Comparison of ENCODE assay signal across 27 cellular contexts in genomic region chr17:3029213-3029913, GRCh38. TPM values are rescaled to one million over a fixed set of nuclear protein-coding genes. Genes with fewer than 3 reads are reported as not detected.
DNase-seq lines count a peak whose midpoint lies in the region; TF ChIP-seq lines count a peak whose summit lies in the region.
"Had no signal": no experiment of that assay in that cellular context is flagged by ENCODE, and none has a peak within 500 bp of the region (broad histone marks: within the 10 kb centered on the region; RNA-seq: fewer than 3 reads in every experiment).

No MANE protein-coding gene starts in this region.

- H3K4me1 Mint-ChIP-seq in activated CD4-positive, alpha-beta T cell treated with anti-CD3 and anti-CD28 coated beads, Interleukin-2, amount 10 ng/mL, durations not matched to agents 24 days and 14 days: no peaks in the 10 kb centered on the region

- H3K27me3 ChIP-seq in neuronal stem cell (ENCODE audit: control insufficient read depth in 3 of 3, insufficient read depth in 3 of 3, low read depth in 1 of 3, low read length in 3 of 3) (no peaks in the 10 kb centered on the region), breast epithelium (no peaks in the 10 kb centered on the region), smooth muscle cell (ENCODE audit: low read depth) (no peaks in the 10 kb centered on the region)
- H3K27me3 ChIP-seq: adrenal gland, dorsolateral prefrontal cortex, SJCRH30, stomach had no signal

- no peak overlapping the region for H2BK12ac ChIP-seq in neuronal stem cell (ENCODE audit: low read length)

- H2BK15ac ChIP-seq in neuronal stem cell (ENCODE audit: low read length): no peak overlapping the region

- H3K4ac ChIP-seq in neuronal stem cell (ENCODE audit: low read length): no peak overlapping the region

- no peak overlapping the region for H2BK120ac ChIP-seq in neuronal stem cell (ENCODE audit: low read depth, low read length)

- H3K36me3 ChIP-seq in neuronal stem cell (replicated peaks in 1 of 2; ENCODE audit: control insufficient read depth in 2 of 2, insufficient read depth in 2 of 2, low read length in 2 of 2) (no peaks in the 10 kb centered on the region), breast epithelium (no peaks in the 10 kb centered on the region), smooth muscle cell (ENCODE audit: low read depth) (no peaks in the 10 kb centered on the region)
- H3K36me3 ChIP-seq: adrenal gland, SJCRH30 had no signal

- peaks cover 2% of the 10 kb centered on the region for H3K36me3 Mint-ChIP-seq in activated CD4-positive, alpha-beta T cell treated with anti-CD3 and anti-CD28 coated beads, Interleukin-2, amount 10 ng/mL, durations not matched to agents 24 days and 14 days (ENCODE audit: low read depth)

- H2BK5ac ChIP-seq in neuronal stem cell (ENCODE audit: low read length): no peak overlapping the region

- no peak overlapping the region for H4K91ac ChIP-seq in neuronal stem cell (ENCODE audit: low read depth, low read length, poor library complexity)

- H3K4me3 Mint-ChIP-seq in activated CD4-positive, alpha-beta T cell treated with anti-CD3 and anti-CD28 coated beads, Interleukin-2, amount 10 ng/mL, durations not matched to agents 24 days and 14 days: no peak overlapping the region
- H3K4me3 Mint-ChIP-seq: nephron progenitor cell, T-helper 17 cell had no signal

- H4K8ac ChIP-seq in neuronal stem cell (ENCODE audit: low read depth, low read length): no peak overlapping the region

- no peaks in the 10 kb centered on the region for H4K20me1 ChIP-seq in smooth muscle cell (ENCODE audit: low read depth)

- no peak overlapping the region for H3K23ac ChIP-seq in neuronal stem cell (ENCODE audit: low read depth, low read length, poor library complexity)

- H3F3A ChIP-seq in smooth muscle cell (ENCODE audit: low read depth): no peaks in the 10 kb centered on the region

- no CpG with 5 or more reads among the region's 19 CpGs for WGBS in neuronal stem cell (ENCODE audit: extremely low coverage in 2 of 2, insufficient read length in 2 of 2, insufficient replicate concordance in 1 of 2), 2 donors
- WGBS in smooth muscle cell (ENCODE audit: low lambda C conversion rate): 86% methylated on average over 19 of the region's 19 CpGs

- no peak overlapping the region for H3K27ac Mint-ChIP-seq in activated CD4-positive, alpha-beta T cell treated with anti-CD3 and anti-CD28 coated beads, Interleukin-2, amount 10 ng/mL, durations not matched to agents 24 days and 14 days
- H3K27ac Mint-ChIP-seq: nephron progenitor cell, progenitor cell of endocrine pancreas, T-helper 17 cell had no signal

- H3K4me3 ChIP-seq in neuronal stem cell (ENCODE audit: low read length in 2 of 2) (no peak overlapping the region), breast epithelium (no peak overlapping the region), smooth muscle cell (no peak overlapping the region)
- H3K4me3 ChIP-seq: adrenal gland, dorsolateral prefrontal cortex, K562, SJCRH30, stomach had no signal

- H3K27me3 Mint-ChIP-seq in activated CD4-positive, alpha-beta T cell treated with anti-CD3 and anti-CD28 coated beads, Interleukin-2, amount 10 ng/mL, durations not matched to agents 24 days and 14 days: no peaks in the 10 kb centered on the region
- H3K27me3 Mint-ChIP-seq: progenitor cell of endocrine pancreas, T-helper 17 cell had no signal

- no peak overlapping the region for H3K18ac ChIP-seq in neuronal stem cell (ENCODE audit: low read length)

- DNase-seq in NCI-H1092 (lab: John Stamatoyannopoulos, UW) (peak; percentile 59), NCI-H510A (lab: John Stamatoyannopoulos, UW) (peak; percentile 46), cardiac septum (ENCODE audit: low spot score) (peak; percentile 86), neuronal stem cell (ENCODE audit: low spot score) (no peak), breast epithelium (ENCODE audit: low spot score in 2 of 2) (no peak), smooth muscle cell (lab: John Stamatoyannopoulos, UW; ENCODE audit: unreplicated experiment) (no peak), NCI-H2227 (lab: John Stamatoyannopoulos, UW; ENCODE audit: unreplicated experiment) (no peak)
- no peak for DNase-seq in activated CD4-positive, alpha-beta T cell treated with anti-CD3 and anti-CD28 coated beads, Interleukin-2, amount 10 ng/mL, durations not matched to agents 24 days and 14 days
- DNase-seq: activated CD4-positive, alpha-beta T cell treated with anti-CD3 and anti-CD28 coated beads, Interleukin-2, amount 50 U/mL, for 4 hours; activated CD8-positive, alpha-beta memory T cell treated with anti-CD3 and anti-CD28 coated beads, Interleukin-2, amount 50 U/mL, for 48 hours; COR-L47; NCI-H2081 treated with DMSO at 0.1 percent for 48 hours; NCI-H774; nephron progenitor cell; OCI-M1; SJCRH30; small intestine; stomach; T-helper 17 cell had no signal

- intact Hi-C loops in cardiac septum (cut with DNase I): loop anchor here (2.0 kb wide), 1 partner anchor 25 kb away; no protein-coding TSS in a partner anchor
- intact Hi-C loops in breast epithelium (cut with DNase I; ENCODE audit: low total_unique reads): no loop called here
- intact Hi-C loops in activated CD4-positive, alpha-beta T cell treated with anti-CD3 and anti-CD28 coated beads, Interleukin-2, amount 10 ng/mL, durations not matched to agents 24 days and 14 days (cut with micrococcal nuclease): no loop called here

- no peaks in the 10 kb centered on the region for H3K9me3 ChIP-seq in neuronal stem cell (replicated peaks in 1 of 2; ENCODE audit: control insufficient read depth in 2 of 2, insufficient read depth in 1 of 2, low read depth in 1 of 2, low read length in 2 of 2)
- H3K9me3 ChIP-seq in breast epithelium: no peaks in the 10 kb centered on the region
- H3K9me3 ChIP-seq in smooth muscle cell (replicated peaks; ENCODE audit: low read depth): no peaks in the 10 kb centered on the region
- H3K9me3 ChIP-seq: adrenal gland, SJCRH30, stomach had no signal

- H3K4me1 ChIP-seq in neuronal stem cell (ENCODE audit: control insufficient read depth in 2 of 2, insufficient read depth in 1 of 2, low read depth in 1 of 2, low read length in 2 of 2) (peaks cover 0 to 14% of the 10 kb centered on the region in 2 donors), breast epithelium (no peaks in the 10 kb centered on the region), smooth muscle cell (ENCODE audit: low read depth) (no peaks in the 10 kb centered on the region)
- H3K4me1 ChIP-seq: adrenal gland, SJCRH30, stomach had no signal

- H2AK5ac ChIP-seq in neuronal stem cell (ENCODE audit: low read depth, low read length): peak overlapping the region; percentile 73

- H3K14ac ChIP-seq in neuronal stem cell (ENCODE audit: low read length): no peak overlapping the region

- no peak for TF ChIP-seq CTCF in breast epithelium (IDR thresholded peaks at IDR 0.05)
- no peak for TF ChIP-seq CTCF in smooth muscle cell (IDR thresholded peaks at IDR 0.05; ENCODE audit: borderline replicate concordance, insufficient read depth, poor library complexity, severe bottlenecking)

- peaks cover 3% of the 10 kb centered on the region for H3K79me1 ChIP-seq in neuronal stem cell (ENCODE audit: low read depth, low read length)

- no peak overlapping the region for H3K4me2 ChIP-seq in neuronal stem cell (ENCODE audit: insufficient read depth, low read length, poor library complexity, severe bottlenecking)
- H3K4me2 ChIP-seq in smooth muscle cell: no peak overlapping the region

- H3K9me3 Mint-ChIP-seq in activated CD4-positive, alpha-beta T cell treated with anti-CD3 and anti-CD28 coated beads, Interleukin-2, amount 10 ng/mL, durations not matched to agents 24 days and 14 days: no peaks in the 10 kb centered on the region

- no peak overlapping the region for H3K27ac ChIP-seq in neuronal stem cell (replicated peaks; ENCODE audit: low read length)
- no peak overlapping the region for H3K27ac ChIP-seq in breast epithelium
- H3K27ac ChIP-seq in smooth muscle cell (ENCODE audit: low read depth): no peak overlapping the region
- H3K27ac ChIP-seq: adrenal gland, dorsolateral prefrontal cortex, SJCRH30 had no signal

- H3K9ac ChIP-seq in neuronal stem cell (ENCODE audit: low read depth, low read length, poor library complexity) (no peak overlapping the region), smooth muscle cell (ENCODE audit: low read depth) (no peak overlapping the region)

- H3K79me2 ChIP-seq in smooth muscle cell (ENCODE audit: low read depth): no peaks in the 10 kb centered on the region

- TF ChIP-seq POLR2A in breast epithelium (IDR thresholded peaks at IDR 0.05): no peak

- no peak overlapping the region for H2AFZ ChIP-seq in neuronal stem cell (ENCODE audit: low read length)
- no peak overlapping the region for H2AFZ ChIP-seq in smooth muscle cell (ENCODE audit: low read depth)

RNA-seq across cellular contexts. Expression of gene OR1D5, which starts 34.0 kb away (rescaled TPM):
- not detected for total RNA-seq in cardiac septum
- polyA plus RNA-seq in neuronal stem cell (2013, experiment 1 of 2): not detected
- not detected for polyA plus RNA-seq in neuronal stem cell (2013, experiment 2 of 2)
- total RNA-seq in breast epithelium: not detected
- not detected in 2 replicates for total RNA-seq in smooth muscle cell
- not detected in 2 replicates for polyA plus RNA-seq in smooth muscle cell
- total RNA-seq in activated CD4-positive, alpha-beta T cell treated with anti-CD3 and anti-CD28 coated beads, Interleukin-2, amount 10 ng/mL, durations not matched to agents 24 days and 14 days: not detected in 2 replicates
- total RNA-seq: adrenal gland, dorsolateral prefrontal cortex, frontal cortex, K562, mononuclear cell, progenitor cell of endocrine pancreas, SJCRH30, stomach, T-helper 17 cell, urinary bladder had no signal
- polyA plus RNA-seq: adrenal gland, esophagus, K562, stomach, urinary bladder had no signal

Comparison
In these comparisons a context has a peak if more than half of its experiments do, and no peak if none do; other contexts are left out.
1. DNase-seq: peak in NCI-H1092 (single experiment), NCI-H510A (single experiment) and cardiac septum (single experiment); none in neuronal stem cell (single experiment), breast epithelium (0 of 2), smooth muscle cell (single experiment), NCI-H2227 (single experiment) and activated CD4-positive, alpha-beta T cell treated with anti-CD3 and anti-CD28 coated beads, Interleukin-2, amount 10 ng/mL, durations not matched to agents 24 days and 14 days (single experiment).